In the genomic region with DNA sequence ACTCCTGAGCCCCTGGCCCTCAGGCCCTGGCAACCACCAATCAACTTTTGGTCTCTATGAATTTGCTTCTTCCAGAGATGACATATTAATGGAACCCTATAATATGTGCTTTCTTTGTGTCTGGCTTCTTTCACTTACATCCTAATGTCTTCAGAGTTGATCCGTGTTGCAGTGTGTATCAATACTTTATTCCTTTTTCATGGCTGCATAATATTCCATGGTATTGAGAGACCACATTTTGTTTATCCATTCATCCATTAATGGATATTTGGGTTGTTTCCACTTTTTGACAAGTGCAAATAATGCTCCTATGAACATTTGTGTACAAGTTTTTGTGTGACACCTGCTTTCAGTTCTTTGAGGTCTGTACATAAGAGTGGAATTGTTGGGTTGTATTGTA, we compare ENCODE assay signal across 23 cellular contexts. TPM values are rescaled to one million over a fixed set of nuclear protein-coding genes. Genes with fewer than 3 reads are reported as not detected.
DNase-seq lines count a peak whose midpoint lies in the region; ATAC-seq, FAIRE-seq and TF ChIP-seq lines count a peak whose summit lies in the region.
"Had no signal": no experiment of that assay in that cellular context is flagged by ENCODE, and none has a peak within 500 bp of the region (broad histone marks: within the 10 kb centered on the region; RNA-seq: fewer than 3 reads in every experiment).

No MANE protein-coding gene starts in this region.

- H4K91ac ChIP-seq in H1 (replicated peaks; ENCODE audit: insufficient read length, low read length): no peak overlapping the region

- H3K79me1 ChIP-seq in H1 (ENCODE audit: low read depth, low read length): no peaks in the 10 kb centered on the region

- H3K4ac ChIP-seq in H1 (replicated peaks; ENCODE audit: insufficient read length, low read depth, low read length): no peak overlapping the region

- 83% methylated on average over 1 of the region's 1 CpG; no CpG with 5 or more reads in 1 of the 2 experiments for WGBS in H1 (ENCODE audit: extremely low coverage in 1 of 2, insufficient coverage in 1 of 2, insufficient read length in 1 of 2, insufficient replicate concordance in 2 of 2, low coverage in 1 of 2, low lambda C conversion rate in 2 of 2, missing lambda C conversion rate in 1 of 2), 2 experiments

- no peak overlapping the region for H3K14ac ChIP-seq in H1 (ENCODE audit: insufficient read length)

- no peaks in the 10 kb centered on the region for H3K4me1 ChIP-seq in HEK293 (ENCODE audit: control insufficient read depth, insufficient read depth, low read length)
- H3K4me1 ChIP-seq in H1 (replicated peaks in 1 of 4; ENCODE audit: control insufficient read depth in 3 of 4, insufficient read depth in 4 of 4, low read length in 3 of 4): no peaks in the 10 kb centered on the region
- H3K4me1 ChIP-seq: BE2C had no signal

- POLR2A ChIA-PET in HEK293 (lab: Yijun Ruan, JAX): no interaction called here
- POLR2A ChIA-PET in H1 (lab: Charles Lee; ENCODE audit: partially characterized antibody): no interaction called here
- POLR2A ChIA-PET in activated CD8-positive, alpha-beta T cell treated with anti-CD3 and anti-CD28 coated beads for 36 hours (lab: Charles Lee): no interaction called here

- no peak overlapping the region for H3K4me2 ChIP-seq in H1 (ENCODE audit: insufficient read depth in 1 of 2, low read depth in 2 of 2, low read length in 2 of 2)

- H3K4me3 ChIP-seq in HEK293 (ENCODE audit: low read depth, low read length) (no peak overlapping the region), H1 (ENCODE audit: extremely low read depth in 1 of 4, insufficient read depth in 2 of 4, low read depth in 3 of 4, low read length in 4 of 4) (no peak overlapping the region)

- no peak for TF ChIP-seq CTCF in HEK293 (tag by site-specific recombination; IDR thresholded peaks at IDR 0.05)
- no peak for TF ChIP-seq CTCF in H1 (IDR thresholded peaks at IDR 0.05; ENCODE audit: control extremely low read depth in 1 of 3, insufficient read depth in 1 of 3, low read depth in 1 of 3, low read length in 3 of 3)
- TF ChIP-seq CTCF in activated CD8-positive, alpha-beta T cell treated with anti-CD3 and anti-CD28 coated beads for 36 hours (IDR thresholded peaks at IDR 0.05): no peak
- no peak for TF ChIP-seq CTCF in D721Med (IDR thresholded peaks at IDR 0.05; ENCODE audit: insufficient read depth, missing control alignments)

- H3K36me3 ChIP-seq in HEK293 (ENCODE audit: control insufficient read depth in 2 of 2, insufficient read depth in 1 of 2, low read length in 2 of 2) (no peaks in the 10 kb centered on the region), H1 (ENCODE audit: control insufficient read depth in 2 of 4, insufficient read depth in 4 of 4, low read length in 3 of 4) (no peaks in the 10 kb centered on the region)
- H3K36me3 ChIP-seq: BE2C had no signal

- H3K18ac ChIP-seq in H1 (ENCODE audit: extremely low read depth, low read length): no peak overlapping the region

- H2AK5ac ChIP-seq in H1 (ENCODE audit: low read depth, low read length): no peak overlapping the region

- H3K23me2 ChIP-seq in H1 (ENCODE audit: low read depth, low read length): peaks cover 7% of the 10 kb centered on the region; the same call in 1 of the 2 replicates

- no peak overlapping the region for H3K23ac ChIP-seq in H1 (ENCODE audit: insufficient read length)

- TF ChIP-seq RAD21 in H1 (IDR thresholded peaks at IDR 0.05 in 1 of 2, conservative IDR thresholded peaks at IDR 0.05 in 1 of 2; ENCODE audit: low read depth in 2 of 2, low read length in 2 of 2): no peak

- H4K20me1 ChIP-seq in H1 (replicated peaks in 1 of 2; ENCODE audit: control insufficient read depth in 1 of 2, insufficient read depth in 2 of 2, low read length in 2 of 2): no peaks in the 10 kb centered on the region

- intact Hi-C loops in activated CD8-positive, alpha-beta T cell treated with anti-CD3 and anti-CD28 coated beads for 36 hours (cut with micrococcal nuclease): no loop called here

- CTCF ChIA-PET in HEK293 (lab: Yijun Ruan, JAX): no interaction called here
- CTCF ChIA-PET in H1 (lab: Charles Lee; ENCODE audit: partially characterized antibody): interaction anchor here (3.1 kb wide), 1 partner anchor 14 kb away, joined by 12 read pairs; no protein-coding TSS in a partner anchor
- CTCF ChIA-PET in activated CD8-positive, alpha-beta T cell treated with anti-CD3 and anti-CD28 coated beads for 36 hours (lab: Charles Lee): no interaction called here

- TF ChIP-seq POLR2A in H1 (IDR thresholded peaks at IDR 0.05; ENCODE audit: control extremely low read depth in 1 of 2, low read depth in 2 of 2, low read length in 2 of 2): no peak

- H4K8ac ChIP-seq in H1 (ENCODE audit: extremely low read depth, insufficient read depth, low read length): no peak overlapping the region

- no peak overlapping the region for H2BK5ac ChIP-seq in H1 (ENCODE audit: low read depth, low read length)

- H3K36me3 Mint-ChIP-seq in activated naive CD4-positive, alpha-beta T cell treated with anti-CD3 and anti-CD28 coated beads, Interleukin-2, amount 50 U/mL, for 24 hours: no peaks in the 10 kb centered on the region
- H3K36me3 Mint-ChIP-seq in activated CD8-positive, alpha-beta T cell treated with anti-CD3 and anti-CD28 coated beads for 36 hours (ENCODE audit: low read depth): no peaks in the 10 kb centered on the region
- H3K36me3 Mint-ChIP-seq: CD4-positive, alpha-beta memory T cell had no signal

- no peak overlapping the region for H2BK20ac ChIP-seq in H1 (ENCODE audit: low read length)

- H3K56ac ChIP-seq in H1 (replicated peaks; ENCODE audit: insufficient read length, low read depth, low read length): no peak overlapping the region

- H2BK12ac ChIP-seq in H1 (ENCODE audit: low read depth, low read length): no peak overlapping the region

- no peaks in the 10 kb centered on the region for H3K79me2 ChIP-seq in H1 (ENCODE audit: control insufficient read depth in 1 of 2, insufficient read depth in 2 of 2, low read length in 2 of 2)

- H2BK120ac ChIP-seq in H1 (replicated peaks; ENCODE audit: low read depth, low read length): no peak overlapping the region

- TF ChIP-seq EP300 in H1 (IDR thresholded peaks at IDR 0.05; ENCODE audit: borderline replicate concordance in 1 of 2, low read depth in 2 of 2, low read length in 2 of 2): no peak

- H3K27ac ChIP-seq in HEK293 (ENCODE audit: extremely low read depth, low read depth, low read length) (no peak overlapping the region), H1 (ENCODE audit: low read depth, low read length) (no peak overlapping the region)
- H3K27ac ChIP-seq: 22Rv1 had no signal

- no peaks in the 10 kb centered on the region for H3K9me3 Mint-ChIP-seq in activated naive CD4-positive, alpha-beta T cell treated with anti-CD3 and anti-CD28 coated beads, Interleukin-2, amount 50 U/mL, for 24 hours
- H3K9me3 Mint-ChIP-seq in activated CD8-positive, alpha-beta T cell treated with anti-CD3 and anti-CD28 coated beads for 36 hours: peaks cover 4% of the 10 kb centered on the region

- H3K27me3 ChIP-seq in H1 (replicated peaks in 1 of 4; ENCODE audit: control insufficient read depth in 3 of 4, extremely low read depth in 1 of 4, insufficient read depth in 3 of 4, low read length in 3 of 4): no peaks in the 10 kb centered on the region
- H3K27me3 ChIP-seq: BE2C had no signal

- no peak overlapping the region for H3K4me3 Mint-ChIP-seq in activated naive CD4-positive, alpha-beta T cell treated with anti-CD3 and anti-CD28 coated beads, Interleukin-2, amount 50 U/mL, for 24 hours
- no peak overlapping the region for H3K4me3 Mint-ChIP-seq in activated CD8-positive, alpha-beta T cell treated with anti-CD3 and anti-CD28 coated beads for 36 hours
- H3K4me3 Mint-ChIP-seq: CD4-positive, alpha-beta memory T cell; HFFc6 had no signal

- no peak overlapping the region for H2BK15ac ChIP-seq in H1 (ENCODE audit: low read length)

- no peak for ATAC-seq in activated CD8-positive, alpha-beta T cell treated with anti-CD3 and anti-CD28 coated beads for 36 hours

- H3K9me3 ChIP-seq in HEK293 (ENCODE audit: control insufficient read depth, insufficient read depth, low read depth, low read length): no peaks in the 10 kb centered on the region
- no peaks in the 10 kb centered on the region for H3K9me3 ChIP-seq in H1 (ENCODE audit: insufficient read depth in 2 of 2, low read depth in 1 of 2, low read length in 1 of 2)
- H3K9me3 ChIP-seq: BE2C had no signal

- no peaks in the 10 kb centered on the region for H3K4me1 Mint-ChIP-seq in activated naive CD4-positive, alpha-beta T cell treated with anti-CD3 and anti-CD28 coated beads, Interleukin-2, amount 50 U/mL, for 24 hours
- no peaks in the 10 kb centered on the region for H3K4me1 Mint-ChIP-seq in activated CD8-positive, alpha-beta T cell treated with anti-CD3 and anti-CD28 coated beads for 36 hours (ENCODE audit: low read depth)
- H3K4me1 Mint-ChIP-seq: CD4-positive, alpha-beta memory T cell had no signal

- H3K9ac ChIP-seq in H1 (replicated peaks in 1 of 4; ENCODE audit: extremely low read depth in 1 of 4, low read depth in 3 of 4, low read length in 3 of 4): no peak overlapping the region

- H3K27me3 Mint-ChIP-seq in activated naive CD4-positive, alpha-beta T cell treated with anti-CD3 and anti-CD28 coated beads, Interleukin-2, amount 50 U/mL, for 24 hours: peaks cover 6% of the 10 kb centered on the region
- no peaks in the 10 kb centered on the region for H3K27me3 Mint-ChIP-seq in activated CD8-positive, alpha-beta T cell treated with anti-CD3 and anti-CD28 coated beads for 36 hours

- no peak overlapping the region for H2AFZ ChIP-seq in H1 (ENCODE audit: low read length)

- DNase-seq in activated naive CD4-positive, alpha-beta T cell (lab: John Stamatoyannopoulos, UW): no peak
- DNase-seq in H1 (ENCODE audit: low read depth in 1 of 2, low spot score in 2 of 2) (no peak), urothelium cell line (ENCODE audit: low spot score) (no peak), NOMO-1 treated with DMSO at 0.1 percent for 48 hours (lab: John Stamatoyannopoulos, UW; ENCODE audit: unreplicated experiment) (no peak), D721Med (ENCODE audit: insufficient read length, low spot score) (no peak)
- DNase-seq in activated CD8-positive, alpha-beta T cell treated with anti-CD3 and anti-CD28 coated beads for 36 hours: no peak
- DNase-seq: ACHN; AML-193; BE2C; C1 segment of cervical spinal cord; CD4-positive, alpha-beta memory T cell; DMS53; DMS79 treated with DMSO at 0.1 percent for 48 hours; GF-D8; GOT3; H7; HCEC 1CT; HFFc6 had no signal

- FAIRE-seq in H1 (lab: Jason Lieb, UNC) (no peak), urothelium cell line (lab: Jason Lieb, UNC) (peak; percentile 53), D721Med (lab: Jason Lieb, UNC) (no peak)
- FAIRE-seq: A204.1, GM12892 had no signal

- no peak overlapping the region for H4K5ac ChIP-seq in H1 (ENCODE audit: insufficient read length, low read depth, low read length)

- peak overlapping the region; percentile 23 for H3K27ac Mint-ChIP-seq in activated naive CD4-positive, alpha-beta T cell treated with anti-CD3 and anti-CD28 coated beads, Interleukin-2, amount 50 U/mL, for 24 hours
- no peak overlapping the region for H3K27ac Mint-ChIP-seq in activated CD8-positive, alpha-beta T cell treated with anti-CD3 and anti-CD28 coated beads for 36 hours
- H3K27ac Mint-ChIP-seq: CD4-positive, alpha-beta memory T cell; HFFc6 had no signal

RNA-seq across cellular contexts. Expression of gene ELFN1, which starts 43.3 kb away (rescaled TPM):
- total RNA-seq in H1 (2021; fragmentation: NEBNext Ultra II Directional; extraction: Animal tissue kit (Norgen Biotek cat#: 25700)): 2.0 and 2.1 TPM in 2 replicates
- polyA plus RNA-seq in H1 (2011; rRNA removed): 4.5 and 4.8 TPM in 2 replicates
- 3.6 TPM for polyA plus RNA-seq in H1 (2011; cell fraction: cytosol; rRNA removed)
- polyA plus RNA-seq in H1 (2011; cell fraction: nucleus; rRNA removed): 2.8 TPM
- 1.5 to 4.4 TPM (median 3.3 TPM) in 4 replicates for polyA plus RNA-seq in H1 (2012, experiment 1 of 2)
- polyA plus RNA-seq in H1 (2012, experiment 2 of 2): 2.0 TPM
- 3.3 TPM for polyA plus RNA-seq in H1 (2013, experiment 1 of 2)
- 3.5 TPM for polyA plus RNA-seq in H1 (2013, experiment 2 of 2)
- polyA minus RNA-seq in H1 (2011; rRNA and poly(A)+ RNA removed): 1.8 and 2.7 TPM in 2 replicates
- polyA minus RNA-seq in H1 (2011; cell fraction: cytosol; rRNA and poly(A)+ RNA removed): 3.5 TPM
- polyA minus RNA-seq in H1 (2011; cell fraction: nucleus; rRNA and poly(A)+ RNA removed): 1.5 TPM
- under 1 TPM; 0.20 to 0.36 TPM for total RNA-seq in activated CD8-positive, alpha-beta T cell treated with anti-CD3 and anti-CD28 coated beads for 36 hours
- polyA plus RNA-seq: CD4-positive, alpha-beta memory T cell had no signal

RNA-seq across cellular contexts. Expression of gene PSMG3, which starts 56.9 kb away (rescaled TPM):
- 30.2 and 32.0 TPM in 2 replicates for total RNA-seq in H1 (2021; fragmentation: NEBNext Ultra II Directional; extraction: Animal tissue kit (Norgen Biotek cat#: 25700))
- 62.0 and 69.8 TPM in 2 replicates for polyA plus RNA-seq in H1 (2011; rRNA removed)
- 85.4 TPM for polyA plus RNA-seq in H1 (2011; cell fraction: cytosol; rRNA removed)
- 57.2 TPM for polyA plus RNA-seq in H1 (2011; cell fraction: nucleus; rRNA removed)
- polyA plus RNA-seq in H1 (2012, experiment 1 of 2): 36.8 to 57.3 TPM (median 50.2 TPM) in 4 replicates
- polyA plus RNA-seq in H1 (2012, experiment 2 of 2): 57.9 TPM
- polyA plus RNA-seq in H1 (2013, experiment 1 of 2): 21.9 TPM
- 20.0 TPM for polyA plus RNA-seq in H1 (2013, experiment 2 of 2)
- 10.6 and 11.2 TPM in 2 replicates for polyA minus RNA-seq in H1 (2011; rRNA and poly(A)+ RNA removed)
- polyA minus RNA-seq in H1 (2011; cell fraction: cytosol; rRNA and poly(A)+ RNA removed): 13.8 TPM
- polyA minus RNA-seq in H1 (2011; cell fraction: nucleus; rRNA and poly(A)+ RNA removed): 9.8 TPM
- total RNA-seq in activated CD8-positive, alpha-beta T cell treated with anti-CD3 and anti-CD28 coated beads for 36 hours: 10 to 100 TPM; 38.9 to 41.5 TPM
